In genomic region chr11:11476971-11477645, GRCh38 we compare ENCODE assay signal across 19 cellular contexts.
A peak's percentile ranks its signal among the peaks of the same experiment; 100 is the strongest.
DNase-seq lines count a peak whose midpoint lies in the region; ATAC-seq, FAIRE-seq and TF ChIP-seq lines count a peak whose summit lies in the region.
"Had no signal": no experiment of that assay in that cellular context is flagged by ENCODE, and none has a peak within 500 bp of the region (broad histone marks: within the 10 kb centered on the region; RNA-seq: fewer than 3 reads in every experiment).

No MANE protein-coding gene starts in this region.

- peaks cover 0 to 18% (median 5%) of the 10 kb centered on the region in 10 experiments; a peak in 11 of 20 replicates for H3K4me1 ChIP-seq in BLaER1 treated with 17β-estradiol and CSF1 and Interleukin-3, amounts not matched to agents 10 nM and 100 nM
- H3K4me1 ChIP-seq: uterus had no signal

- H3K9ac ChIP-seq in BLaER1 treated with 17β-estradiol and CSF1 and Interleukin-3, amounts not matched to agents 10 nM and 100 nM, result no peak overlapping the region

- TF ChIP-seq CTCF in bronchial epithelial cell (IDR thresholded peaks at IDR 0.05; ENCODE audit: insufficient read depth, low read length, severe bottlenecking), result no peak

- no peaks in the 10 kb centered on the region for H3K27me3 ChIP-seq in BLaER1 treated with 17β-estradiol and CSF1 and Interleukin-3, amounts not matched to agents 10 nM and 100 nM
- no peaks in the 10 kb centered on the region for H3K27me3 ChIP-seq in bronchial epithelial cell (ENCODE audit: control insufficient read depth, insufficient read depth, low read length)
- H3K27me3 ChIP-seq: uterus had no signal

- DNase-seq in NCI-H146 treated with DMSO at 0.1 percent for 48 hours (lab: John Stamatoyannopoulos, UW; ENCODE audit: unreplicated experiment), result peak; percentile 76
- peak; percentile 65 for DNase-seq in bronchial epithelial cell (ENCODE audit: low read depth)
- peak; percentile 71 for DNase-seq in midbrain (lab: John Stamatoyannopoulos, UW)
- no peak for DNase-seq in AG20443 (ENCODE audit: low spot score)
- no peak for DNase-seq in RPMI8226
- no peak for DNase-seq in kidney tubule cell (ENCODE audit: low spot score)
- DNase-seq: activated CD4-positive, alpha-beta T cell treated with anti-CD3 and anti-CD28 coated beads for 4 hours; activated CD8-positive, alpha-beta memory T cell treated with anti-CD3 and anti-CD28 coated beads, Interleukin-2, amount 50 U/mL, for 4 hours; activated effector memory CD4-positive, alpha-beta T cell treated with Interleukin-2 at 50 U/mL for 16 hours; endodermal cell; NCI-H2107; stimulated activated CD4-positive, alpha-beta T cell treated with anti-CD3 and anti-CD28 coated beads, Interleukin-2, amount 100 ng/mL, for 48 hours; SW 1271; uterus had no signal

- H3K4me2 ChIP-seq in BLaER1 treated with 17β-estradiol and CSF1 and Interleukin-3, amounts not matched to agents 10 nM and 100 nM, result peak overlapping the region in 6 of 11 experiments; percentile 6 to 68 (median 51); a peak in 10 of 22 replicates

- H3K27ac ChIP-seq in BLaER1 treated with 17β-estradiol and CSF1 and Interleukin-3, amounts not matched to agents 10 nM and 100 nM, result no peak overlapping the region
- H3K27ac ChIP-seq: uterus had no signal

- no peaks in the 10 kb centered on the region for H3K9me3 ChIP-seq in BLaER1 treated with 17β-estradiol and CSF1 and Interleukin-3, amounts not matched to agents 10 nM and 100 nM (replicated peaks in 1 of 11)
- H3K9me3 ChIP-seq: uterus had no signal

- no peak for ATAC-seq in HG03521 (IDR thresholded peaks at IDR 0.05; ENCODE audit: unreplicated experiment)

- no peaks in the 10 kb centered on the region for H3K36me3 ChIP-seq in BLaER1 treated with 17β-estradiol and CSF1 and Interleukin-3, amounts not matched to agents 10 nM and 100 nM
- H3K36me3 ChIP-seq in bronchial epithelial cell (ENCODE audit: control insufficient read depth, insufficient read depth, low read length), result no peaks in the 10 kb centered on the region
- H3K36me3 ChIP-seq: uterus had no signal

- no peak overlapping the region for H3K4me3 ChIP-seq in BLaER1 treated with 17β-estradiol and CSF1 and Interleukin-3, amounts not matched to agents 10 nM and 100 nM
- no peak overlapping the region for H3K4me3 ChIP-seq in bronchial epithelial cell (ENCODE audit: low read depth, low read length)
- H3K4me3 ChIP-seq: skin epidermis, uterus had no signal

- no peaks in the 10 kb centered on the region for H4K20me1 ChIP-seq in BLaER1 treated with 17β-estradiol and CSF1 and Interleukin-3, amounts not matched to agents 10 nM and 100 nM

- FAIRE-seq in bronchial epithelial cell (lab: Jason Lieb, UNC), result no peak
- FAIRE-seq: GM19239, H1 had no signal

Comparison
In these comparisons a context has a peak if more than half of its experiments do, and no peak if none do; other contexts are left out.
1. DNase-seq: peak in NCI-H146 treated with DMSO at 0.1 percent for 48 hours (single experiment), bronchial epithelial cell (single experiment) and midbrain (single experiment); none in AG20443 (single experiment), RPMI8226 (single experiment) and kidney tubule cell (single experiment).